Comparison of ENCODE assay signal across 1 cellular context in the genomic region with DNA sequence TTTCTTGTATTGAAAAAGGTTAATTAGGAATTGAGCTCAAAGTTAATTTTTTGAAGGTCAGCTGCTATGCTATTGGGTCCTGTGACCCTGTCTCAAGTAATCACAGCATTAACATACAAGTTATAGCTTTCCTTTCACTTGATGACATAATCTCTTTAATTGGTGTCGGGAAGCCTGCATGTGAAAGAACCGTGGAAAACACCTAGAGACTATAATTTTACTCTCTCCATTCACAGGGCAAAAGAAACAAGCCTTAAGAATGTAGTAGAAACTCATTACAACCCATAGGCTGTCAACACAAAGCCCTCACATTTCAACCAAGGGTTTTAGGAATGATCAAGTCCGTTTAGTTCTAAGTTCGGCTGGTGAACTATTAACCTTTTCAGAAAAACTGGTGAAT.
A peak's percentile ranks its signal among the peaks of the same experiment; 100 is the strongest.
TF ChIP-seq lines count a peak whose summit lies in the region.

No MANE protein-coding gene starts in this region.

TF ChIP-seq in GM12878, 131 proteins besides CTCF, POLR2A, EP300 and RAD21 (continued from another document):
- no peak for TF ChIP-seq E4F1 (IDR thresholded peaks at IDR 0.05; ENCODE audit: borderline replicate concordance, partially characterized antibody)
- no peak for TF ChIP-seq FOS (IDR thresholded peaks at IDR 0.05; ENCODE audit: borderline replicate concordance, extremely low read depth, insufficient read length)
- no peak for TF ChIP-seq CHD4 (IDR thresholded peaks at IDR 0.05)
- TF ChIP-seq, protein P1, sequence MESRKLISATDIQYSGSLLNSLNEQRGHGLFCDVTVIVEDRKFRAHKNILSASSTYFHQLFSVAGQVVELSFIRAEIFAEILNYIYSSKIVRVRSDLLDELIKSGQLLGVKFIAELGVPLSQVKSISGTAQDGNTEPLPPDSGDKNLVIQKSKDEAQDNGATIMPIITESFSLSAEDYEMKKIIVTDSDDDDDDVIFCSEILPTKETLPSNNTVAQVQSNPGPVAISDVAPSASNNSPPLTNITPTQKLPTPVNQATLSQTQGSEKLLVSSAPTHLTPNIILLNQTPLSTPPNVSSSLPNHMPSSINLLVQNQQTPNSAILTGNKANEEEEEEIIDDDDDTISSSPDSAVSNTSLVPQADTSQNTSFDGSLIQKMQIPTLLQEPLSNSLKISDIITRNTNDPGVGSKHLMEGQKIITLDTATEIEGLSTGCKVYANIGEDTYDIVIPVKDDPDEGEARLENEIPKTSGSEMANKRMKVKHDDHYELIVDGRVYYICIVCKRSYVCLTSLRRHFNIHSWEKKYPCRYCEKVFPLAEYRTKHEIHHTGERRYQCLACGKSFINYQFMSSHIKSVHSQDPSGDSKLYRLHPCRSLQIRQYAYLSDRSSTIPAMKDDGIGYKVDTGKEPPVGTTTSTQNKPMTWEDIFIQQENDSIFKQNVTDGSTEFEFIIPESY (IDR thresholded peaks at IDR 0.05), result no peak
- TF ChIP-seq NRF1 (conservative IDR thresholded peaks at IDR 0.05; ENCODE audit: low read depth, low read length), result no peak
- TF ChIP-seq SKIL (IDR thresholded peaks at IDR 0.05; ENCODE audit: low read depth, poor library complexity, severe bottlenecking), result no peak
- no peak for TF ChIP-seq SIN3A (IDR thresholded peaks at IDR 0.05; ENCODE audit: low read depth, low read length)
- TF ChIP-seq LARP7 (IDR thresholded peaks at IDR 0.05), result no peak
- peak; percentile 20 to 39; a peak in 2 of 4 replicates for TF ChIP-seq IKZF2 (IDR thresholded peaks at IDR 0.05)
- no peak for TF ChIP-seq STAT1 (conservative IDR thresholded peaks at IDR 0.05)
- TF ChIP-seq, protein P2, sequence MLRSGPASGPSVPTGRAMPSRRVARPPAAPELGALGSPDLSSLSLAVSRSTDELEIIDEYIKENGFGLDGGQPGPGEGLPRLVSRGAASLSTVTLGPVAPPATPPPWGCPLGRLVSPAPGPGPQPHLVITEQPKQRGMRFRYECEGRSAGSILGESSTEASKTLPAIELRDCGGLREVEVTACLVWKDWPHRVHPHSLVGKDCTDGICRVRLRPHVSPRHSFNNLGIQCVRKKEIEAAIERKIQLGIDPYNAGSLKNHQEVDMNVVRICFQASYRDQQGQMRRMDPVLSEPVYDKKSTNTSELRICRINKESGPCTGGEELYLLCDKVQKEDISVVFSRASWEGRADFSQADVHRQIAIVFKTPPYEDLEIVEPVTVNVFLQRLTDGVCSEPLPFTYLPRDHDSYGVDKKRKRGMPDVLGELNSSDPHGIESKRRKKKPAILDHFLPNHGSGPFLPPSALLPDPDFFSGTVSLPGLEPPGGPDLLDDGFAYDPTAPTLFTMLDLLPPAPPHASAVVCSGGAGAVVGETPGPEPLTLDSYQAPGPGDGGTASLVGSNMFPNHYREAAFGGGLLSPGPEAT (IDR thresholded peaks at IDR 0.05; ENCODE audit: low read depth), result 0 out of 2 replicates have a peak, but pooled peaks have one; percentile 24
- TF ChIP-seq RB1 (IDR thresholded peaks at IDR 0.05; ENCODE audit: borderline replicate concordance), result no peak
- TF ChIP-seq MTA2 (IDR thresholded peaks at IDR 0.05; ENCODE audit: low read depth), result peak; percentile 66
- no peak for TF ChIP-seq ATF3 (IDR thresholded peaks at IDR 0.05; ENCODE audit: borderline replicate concordance, extremely low read depth, low read depth, low read length)
- TF ChIP-seq, protein P3, sequence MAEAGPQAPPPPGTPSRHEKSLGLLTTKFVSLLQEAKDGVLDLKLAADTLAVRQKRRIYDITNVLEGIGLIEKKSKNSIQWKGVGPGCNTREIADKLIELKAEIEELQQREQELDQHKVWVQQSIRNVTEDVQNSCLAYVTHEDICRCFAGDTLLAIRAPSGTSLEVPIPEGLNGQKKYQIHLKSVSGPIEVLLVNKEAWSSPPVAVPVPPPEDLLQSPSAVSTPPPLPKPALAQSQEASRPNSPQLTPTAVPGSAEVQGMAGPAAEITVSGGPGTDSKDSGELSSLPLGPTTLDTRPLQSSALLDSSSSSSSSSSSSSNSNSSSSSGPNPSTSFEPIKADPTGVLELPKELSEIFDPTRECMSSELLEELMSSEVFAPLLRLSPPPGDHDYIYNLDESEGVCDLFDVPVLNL (IDR thresholded peaks at IDR 0.05; ENCODE audit: low read depth, low read length), result no peak
- no peak for TF ChIP-seq IRF5 (IDR thresholded peaks at IDR 0.05; ENCODE audit: borderline replicate concordance)
- no peak for TF ChIP-seq MYB (IDR thresholded peaks at IDR 0.05; ENCODE audit: borderline replicate concordance, low read depth, low read length)
- TF ChIP-seq ATF7 (IDR thresholded peaks at IDR 0.05; ENCODE audit: low read depth), result peak; percentile 91
- no peak for TF ChIP-seq RUNX3 (IDR thresholded peaks at IDR 0.05; ENCODE audit: low read length)
- TF ChIP-seq WRNIP1 (IDR thresholded peaks at IDR 0.05; ENCODE audit: borderline replicate concordance, low read depth, low read length), result no peak
